In the genomic region with DNA sequence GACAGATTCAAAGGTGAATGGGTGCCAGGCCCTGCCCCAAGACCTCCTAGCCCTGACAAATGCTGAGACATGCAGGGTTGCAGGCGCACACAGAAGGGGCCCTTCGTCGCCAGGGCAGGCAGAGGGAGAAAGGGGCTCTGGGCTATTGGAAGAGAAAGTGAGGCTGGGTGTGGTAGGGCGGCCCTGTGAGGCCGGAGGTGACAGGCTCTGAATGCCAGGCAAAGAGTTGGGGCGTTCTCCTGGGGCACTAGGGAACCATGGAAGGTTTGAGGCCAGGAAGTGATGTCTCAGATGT, we compare ENCODE assay signal across 1 cellular context.
TF ChIP-seq lines count a peak whose summit lies in the region.

No MANE protein-coding gene starts in this region.

TF ChIP-seq in SK-N-SH, 30 proteins besides CTCF, POLR2A, EP300 and RAD21 (continued from another document):
- TF ChIP-seq USF1 (IDR thresholded peaks at IDR 0.05; ENCODE audit: borderline replicate concordance, low read depth), result no peak
TF ChIP-seq in SK-N-SH: peak in this region for 0.
